11 cellular contexts compared by ENCODE assay signal in genomic region chr9:16521868-16522381, GRCh38.
DNase-seq lines count a peak whose midpoint lies in the region; ATAC-seq and TF ChIP-seq lines count a peak whose summit lies in the region.
"Had no signal": no experiment of that assay in that cellular context is flagged by ENCODE, and none has a peak within 500 bp of the region (broad histone marks: within the 10 kb centered on the region; RNA-seq: fewer than 3 reads in every experiment).

No MANE protein-coding gene starts in this region.

- H3K9ac ChIP-seq in BLaER1 treated with 17β-estradiol and CSF1 and Interleukin-3, amounts not matched to agents 10 nM and 100 nM, result no peak overlapping the region
- H3K9ac ChIP-seq in neural progenitor cell, result no peak overlapping the region

- ATAC-seq in HG03469 (IDR thresholded peaks at IDR 0.05; ENCODE audit: unreplicated experiment) (no peak), HG03280 (IDR thresholded peaks at IDR 0.05; ENCODE audit: unreplicated experiment) (no peak)
- ATAC-seq: stimulated activated naive B cell treated with anti-CD40 and anti-IgM and Interleukin-4, amounts not matched to agents 10 μg/mL and 1 μg/mL and 100 μg/mL, for 72 hours had no signal

- H4K20me1 ChIP-seq in BLaER1 treated with 17β-estradiol and CSF1 and Interleukin-3, amounts not matched to agents 10 nM and 100 nM, result peaks cover 0 to 8% (median 0%) of the 10 kb centered on the region in 11 experiments; a peak in 2 of 22 replicates
- H4K20me1 ChIP-seq in neural progenitor cell (ENCODE audit: low read depth), result no peaks in the 10 kb centered on the region

- no peak for TF ChIP-seq CTCF in RWPE1 (conservative IDR thresholded peaks at IDR 0.05; ENCODE audit: low read depth)
- no peak for TF ChIP-seq CTCF in fibroblast of mammary gland (conservative IDR thresholded peaks at IDR 0.05; ENCODE audit: control insufficient read depth, insufficient read depth, low read depth, low read length)
- no peak for TF ChIP-seq CTCF in neural progenitor cell (IDR thresholded peaks at IDR 0.05)

- POLR2A ChIA-PET in RWPE1 (lab: Yijun Ruan, JAX; ENCODE audit: low non-redundant PET), result no interaction called here

- H3K4me3 Mint-ChIP-seq in neural progenitor cell, result no peak overlapping the region
- H3K4me3 Mint-ChIP-seq: memory B cell; stimulated activated naive B cell treated with anti-CD40 and anti-IgM and Interleukin-4, amounts not matched to agents 10 μg/mL and 1 μg/mL and 100 μg/mL, for 72 hours had no signal

- H3K4me2 ChIP-seq in BLaER1 treated with 17β-estradiol and CSF1 and Interleukin-3, amounts not matched to agents 10 nM and 100 nM, result peak overlapping the region in 10 of 11 experiments; percentile 3 to 75 (median 22); a peak in 12 of 22 replicates
- H3K4me2 ChIP-seq in neural progenitor cell, result no peak overlapping the region

- peak overlapping the region; percentile 9 for H3K27ac Mint-ChIP-seq in neural progenitor cell
- H3K27ac Mint-ChIP-seq: memory B cell; stimulated activated naive B cell treated with anti-CD40 and anti-IgM and Interleukin-4, amounts not matched to agents 10 μg/mL and 1 μg/mL and 100 μg/mL, for 72 hours had no signal

- H3K27me3 ChIP-seq in BLaER1 treated with 17β-estradiol and CSF1 and Interleukin-3, amounts not matched to agents 10 nM and 100 nM, result no peaks in the 10 kb centered on the region
- H3K27me3 ChIP-seq in neural progenitor cell, result no peaks in the 10 kb centered on the region

- peaks cover 9% of the 10 kb centered on the region for H3K27me3 Mint-ChIP-seq in neural progenitor cell (ENCODE audit: insufficient read depth, low read depth)
- H3K27me3 Mint-ChIP-seq: memory B cell; stimulated activated naive B cell treated with anti-CD40 and anti-IgM and Interleukin-4, amounts not matched to agents 10 μg/mL and 1 μg/mL and 100 μg/mL, for 72 hours had no signal

- peaks cover 0 to 32% (median 19%) of the 10 kb centered on the region in 11 experiments; a peak in 14 of 22 replicates for H3K9me3 ChIP-seq in BLaER1 treated with 17β-estradiol and CSF1 and Interleukin-3, amounts not matched to agents 10 nM and 100 nM (replicated peaks in 1 of 11)
- no peaks in the 10 kb centered on the region for H3K9me3 ChIP-seq in neural progenitor cell (ENCODE audit: low read depth)

- DNase-seq in RWPE1 (ENCODE audit: low spot score), result peak; percentile 34
- DNase-seq in fibroblast of mammary gland (ENCODE audit: low read depth), result peak; percentile 91
- no peak for DNase-seq in neural progenitor cell (ENCODE audit: low spot score)
- DNase-seq in effector CD8-positive, alpha-beta T cell (lab: John Stamatoyannopoulos, UW), result no peak
- DNase-seq in ecto neural progenitor cell (ENCODE audit: low spot score), result no peak
- DNase-seq: NCI-H82; stimulated activated naive B cell treated with anti-CD40 and anti-IgM and Interleukin-4, amounts not matched to agents 10 μg/mL and 1 μg/mL and 100 μg/mL, for 72 hours had no signal

- no peaks in the 10 kb centered on the region for H3K36me3 Mint-ChIP-seq in neural progenitor cell
- H3K36me3 Mint-ChIP-seq: memory B cell; stimulated activated naive B cell treated with anti-CD40 and anti-IgM and Interleukin-4, amounts not matched to agents 10 μg/mL and 1 μg/mL and 100 μg/mL, for 72 hours had no signal

- H3K9me3 Mint-ChIP-seq in neural progenitor cell, result no peaks in the 10 kb centered on the region

- CTCF ChIA-PET in RWPE1 (lab: Yijun Ruan, JAX), result no interaction called here

- H3K36me3 ChIP-seq in BLaER1 treated with 17β-estradiol and CSF1 and Interleukin-3, amounts not matched to agents 10 nM and 100 nM, result peaks cover 0 to 8% (median 0%) of the 10 kb centered on the region in 11 experiments; a peak in 3 of 22 replicates
- no peaks in the 10 kb centered on the region for H3K36me3 ChIP-seq in neural progenitor cell

- peak overlapping the region in 1 of 11 experiments; percentile 21; a peak in 1 of 22 replicates for H3K27ac ChIP-seq in BLaER1 treated with 17β-estradiol and CSF1 and Interleukin-3, amounts not matched to agents 10 nM and 100 nM
- H3K27ac ChIP-seq in RWPE1 (no peak overlapping the region; the same call in 1 of the 2 replicates), neural progenitor cell (no peak overlapping the region)

- peaks cover 22% of the 10 kb centered on the region for H3K4me1 Mint-ChIP-seq in neural progenitor cell
- H3K4me1 Mint-ChIP-seq: memory B cell; stimulated activated naive B cell treated with anti-CD40 and anti-IgM and Interleukin-4, amounts not matched to agents 10 μg/mL and 1 μg/mL and 100 μg/mL, for 72 hours had no signal

- peak overlapping the region; percentile 46 for H2AFZ ChIP-seq in neural progenitor cell (replicated peaks)

- H3K4me1 ChIP-seq in BLaER1 treated with 17β-estradiol and CSF1 and Interleukin-3, amounts not matched to agents 10 nM and 100 nM, result peaks cover 6 to 29% (median 11%) of the 10 kb centered on the region in 10 experiments; a peak in 16 of 20 replicates
- peaks cover 7% of the 10 kb centered on the region for H3K4me1 ChIP-seq in neural progenitor cell

- no peaks in the 10 kb centered on the region for H3F3A ChIP-seq in neural progenitor cell (ENCODE audit: low read depth)

- no peak overlapping the region for H3K4me3 ChIP-seq in BLaER1 treated with 17β-estradiol and CSF1 and Interleukin-3, amounts not matched to agents 10 nM and 100 nM
- H3K4me3 ChIP-seq in fibroblast of mammary gland (ENCODE audit: control insufficient read depth, low read depth, low read length) (no peak overlapping the region), neural progenitor cell (no peak overlapping the region)

- H3K79me2 ChIP-seq in neural progenitor cell (ENCODE audit: low read depth), result no peaks in the 10 kb centered on the region

Comparison
In these comparisons a context has a peak if more than half of its experiments do, and no peak if none do; other contexts are left out.
1. DNase-seq: peak in RWPE1 (single experiment) and fibroblast of mammary gland (single experiment); none in neural progenitor cell (single experiment), effector CD8-positive, alpha-beta T cell (single experiment) and ecto neural progenitor cell (single experiment).